Comparison of ENCODE assay signal across 8 cellular contexts in genomic region chr14:103217538-103217937, GRCh38.
"Had no signal": no experiment of that assay in that cellular context is flagged by ENCODE, and none has a peak within 500 bp of the region (broad histone marks: within the 10 kb centered on the region; RNA-seq: fewer than 3 reads in every experiment).

No MANE protein-coding gene starts in this region.

- H3K4me3 ChIP-seq: HAP-1 had no signal

- H3K9me3 ChIP-seq: HAP-1 had no signal

- H3K4me3 Mint-ChIP-seq: HFFc6, IgD-negative memory B cell had no signal

- H3K4me1 Mint-ChIP-seq: IgD-negative memory B cell had no signal

- H3K4me1 ChIP-seq: HAP-1 had no signal

- H3K9me3 Mint-ChIP-seq: HFFc6, IgD-negative memory B cell had no signal

- ATAC-seq: HCT116 had no signal

- DNase-seq: GOT3, H7, HFFc6, KBM-7 had no signal

- H3K27ac ChIP-seq: HL-60 had no signal

- H3K27ac Mint-ChIP-seq: HFFc6, IgD-negative memory B cell had no signal

- H3K36me3 ChIP-seq: HAP-1 had no signal
